Comparison of ENCODE assay signal across 16 cellular contexts in the genomic region with DNA sequence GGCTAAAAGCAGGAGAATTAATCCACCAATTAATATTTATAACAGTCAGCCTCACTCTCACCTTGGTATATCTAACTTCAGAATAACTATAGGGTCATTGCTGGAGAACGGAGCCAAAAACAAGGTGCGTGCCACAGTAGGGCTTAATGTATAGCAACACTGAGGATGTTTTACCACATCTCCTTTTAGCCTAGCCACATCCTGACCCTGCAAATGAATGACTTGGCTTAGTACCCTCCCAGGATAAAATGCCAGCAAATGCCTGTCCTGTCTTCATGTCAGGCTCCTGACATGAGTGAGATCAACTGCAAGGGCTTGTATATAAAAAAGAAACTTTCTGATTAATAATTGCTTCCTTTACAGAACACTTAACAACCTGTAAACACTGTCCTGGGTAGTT. TPM values are rescaled to one million over a fixed set of nuclear protein-coding genes. Genes with fewer than 3 reads are reported as not detected.
A peak's percentile ranks its signal among the peaks of the same experiment; 100 is the strongest.
DNase-seq lines count a peak whose midpoint lies in the region; ATAC-seq and TF ChIP-seq lines count a peak whose summit lies in the region.
"Had no signal": no experiment of that assay in that cellular context is flagged by ENCODE, and none has a peak within 500 bp of the region (broad histone marks: within the 10 kb centered on the region; RNA-seq: fewer than 3 reads in every experiment).

No MANE protein-coding gene starts in this region.

- TF ChIP-seq CTCF in CD14-positive monocyte (IDR thresholded peaks at IDR 0.05), result no peak

- ATAC-seq in GM19397 (IDR thresholded peaks at IDR 0.05; ENCODE audit: unreplicated experiment) (peak; percentile 40), HG03196 (IDR thresholded peaks at IDR 0.05; ENCODE audit: unreplicated experiment) (peak; percentile 49), HG02885 (IDR thresholded peaks at IDR 0.05; ENCODE audit: poor library complexity, unreplicated experiment) (no peak)
- ATAC-seq: activated T-cell treated with anti-CD3 and anti-CD28 coated beads, Interleukin-2, amount 50 U/mL, for 4 hours; CD8-positive, alpha-beta T cell had no signal

- H3K4me3 ChIP-seq in GM08714 (ENCODE audit: low read length), result peak overlapping the region; percentile 52; the same call in 1 of the 2 replicates
- H3K4me3 ChIP-seq: left ventricle myocardium inferior, SK-N-MC had no signal

- H3K4me3 Mint-ChIP-seq in CD14-positive monocyte, result no peak overlapping the region
- H3K4me3 Mint-ChIP-seq: activated CD4-positive, alpha-beta T cell treated with anti-CD3 and anti-CD28 coated beads, Interleukin-2, amount 10 ng/mL, durations not matched to agents 24 days and 14 days; activated T-cell treated with anti-CD3 and anti-CD28 coated beads, Interleukin-2, amount 50 U/mL, for 4 hours; CD8-positive, alpha-beta T cell had no signal

- peaks cover 32 to 61% (median 33%) of the 10 kb centered on the region in 3 donors for H3K27me3 Mint-ChIP-seq in CD14-positive monocyte (ENCODE audit: low read depth in 3 of 3)

- DNase-seq in CD14-positive monocyte (ENCODE audit: low spot score), result no peak
- no peak for DNase-seq in NCI-H2107 (lab: John Stamatoyannopoulos, UW)
- no peak for DNase-seq in HuH-7.5 (ENCODE audit: low spot score)
- DNase-seq: activated CD4-positive, alpha-beta T cell treated with anti-CD3 and anti-CD28 coated beads, Interleukin-2, amount 10 ng/mL, durations not matched to agents 24 days and 14 days; activated T-cell treated with anti-CD3 and anti-CD28 coated beads, Interleukin-2, amount 50 U/mL, for 4 hours; caudate nucleus; CD8-positive, alpha-beta T cell; left ventricle myocardium inferior; NCI-H2029; NCI-H524 treated with DMSO at 0.1 percent for 48 hours had no signal

- H3K36me3 Mint-ChIP-seq in CD14-positive monocyte, result peaks cover 0 to 6% of the 10 kb centered on the region in 2 donors
- H3K36me3 Mint-ChIP-seq: CD8-positive, alpha-beta T cell had no signal

- H3K27ac Mint-ChIP-seq in CD14-positive monocyte, result no peak overlapping the region
- H3K27ac Mint-ChIP-seq: activated CD4-positive, alpha-beta T cell treated with anti-CD3 and anti-CD28 coated beads, Interleukin-2, amount 10 ng/mL, durations not matched to agents 24 days and 14 days; CD8-positive, alpha-beta T cell had no signal

- peak overlapping the region; percentile 44 for H3K27ac ChIP-seq in cingulate gyrus (ENCODE audit: low read depth, low read length)
- H3K27ac ChIP-seq: left ventricle myocardium inferior, SK-N-MC had no signal

- intact Hi-C loops in CD14-positive monocyte (cut with micrococcal nuclease), result no loop called here

- H3K9me3 Mint-ChIP-seq in CD14-positive monocyte, result peaks cover 0 to 9% (median 0%) of the 10 kb centered on the region in 7 donors

- H3K4me1 Mint-ChIP-seq in CD14-positive monocyte, result peaks cover 20% of the 10 kb centered on the region

RNA-seq across cellular contexts. Expression of gene CDC42BPA, which starts 2.7 kb away (rescaled TPM):
- under 1 TPM; 0.20 to 0.39 TPM for polyA plus RNA-seq in CD14-positive monocyte
